In genomic region chr12:65881965-65882413, GRCh38 we compare ENCODE assay signal across 9 cellular contexts. TPM values are rescaled to one million over a fixed set of nuclear protein-coding genes. Genes with fewer than 3 reads are reported as not detected.
DNase-seq lines count a peak whose midpoint lies in the region; ATAC-seq, FAIRE-seq and TF ChIP-seq lines count a peak whose summit lies in the region.
"Had no signal": no experiment of that assay in that cellular context is flagged by ENCODE, and none has a peak within 500 bp of the region (broad histone marks: within the 10 kb centered on the region; RNA-seq: fewer than 3 reads in every experiment).

No MANE protein-coding gene starts in this region.

- H3K4me3 ChIP-seq in HCT116 (replicated peaks in 1 of 2; ENCODE audit: low read depth in 1 of 2, low read length in 2 of 2): no peak overlapping the region
- H3K4me3 ChIP-seq in body of pancreas: peak overlapping the region in 1 of 2 donors; percentile 1
- peak overlapping the region; percentile 63 to 65 for H3K4me3 ChIP-seq in kidney (ENCODE audit: low read length in 2 of 2)
- H3K4me3 ChIP-seq in skeletal muscle tissue (ENCODE audit: low read length in 3 of 3): peak overlapping the region; percentile 53 to 71 (median 66)

- no peak for TF ChIP-seq RAD21 in HCT116 (IDR thresholded peaks at IDR 0.05; ENCODE audit: low read depth)

- peak overlapping the region; percentile 81 for H3K27ac ChIP-seq in HCT116 (ENCODE audit: low read depth, low read length)
- peak overlapping the region; percentile 49 to 87 (median 73) for H3K27ac ChIP-seq in body of pancreas
- H3K27ac ChIP-seq in kidney (ENCODE audit: low read depth in 2 of 2, low read length in 2 of 2): peak overlapping the region; percentile 73 to 88
- H3K27ac ChIP-seq in skeletal muscle tissue (ENCODE audit: low read depth, low read length): peak overlapping the region; percentile 27

- RAD21 ChIA-PET in HCT116 (lab: Charles Lee; ENCODE audit: low non-redundant PET in 1 of 2, low total read pairs in 2 of 2, uncharacterized antibody in 2 of 2, unreplicated experiment in 2 of 2): no interaction called here

- 5 to 8% methylated on average over 15 of the region's 15 CpGs for WGBS in body of pancreas, 2 donors

- intact Hi-C loops in HCT116 (cut with micrococcal nuclease): no loop called here
- intact Hi-C loops in body of pancreas (cut with DNase I): no loop called here
- intact Hi-C loops in kidney (cut with DNase I): no loop called here

- ATAC-seq in HCT116: peak; percentile 9; the same call in 1 of the 2 replicates
- peak; percentile 80 for ATAC-seq in body of pancreas
- no peak for ATAC-seq in HG02870 (IDR thresholded peaks at IDR 0.05; ENCODE audit: unreplicated experiment)

- H3K9ac ChIP-seq in HCT116 (ENCODE audit: low read length): no peak overlapping the region
- H3K9ac ChIP-seq in kidney (ENCODE audit: low read length in 2 of 2): peak overlapping the region; percentile 5 to 15
- H3K9ac ChIP-seq in skeletal muscle tissue (ENCODE audit: low read depth in 1 of 3, low read length in 3 of 3): peak overlapping the region; percentile 10 to 41 (median 16)

- no peak for FAIRE-seq in kidney (lab: Jason Lieb, UNC)
- FAIRE-seq: islet of Langerhans had no signal

- H3K79me2 ChIP-seq in HCT116 (ENCODE audit: insufficient read depth, low read length): peaks cover 100% of the 10 kb centered on the region

- H3K4me1 ChIP-seq in HCT116 (ENCODE audit: control insufficient read depth in 1 of 2, insufficient read depth in 2 of 2, low read length in 2 of 2) (peaks cover 99 to 100% of the 10 kb centered on the region in 2 experiments), body of pancreas (peaks cover 34% of the 10 kb centered on the region), kidney (ENCODE audit: control insufficient read depth in 1 of 2, insufficient read depth in 1 of 2, low read depth in 1 of 2, low read length in 2 of 2) (peaks cover 4 to 7% of the 10 kb centered on the region in 2 donors), skeletal muscle tissue (ENCODE audit: control insufficient read depth in 3 of 3, insufficient read depth in 3 of 3, low read length in 3 of 3) (peaks cover 5 to 19% (median 14%) of the 10 kb centered on the region in 3 donors)

- TF ChIP-seq CTCF in HCT116 (IDR thresholded peaks at IDR 0.05 in 2 of 3, conservative IDR thresholded peaks at IDR 0.05 in 1 of 3; ENCODE audit: borderline replicate concordance in 1 of 3, insufficient read depth in 1 of 3, low read depth in 2 of 3, low read length in 2 of 3) (no peak), body of pancreas (IDR thresholded peaks at IDR 0.05) (peak in 5 of 7 experiments; percentile 13 to 44 (median 34)), kidney (IDR thresholded peaks at IDR 0.05; ENCODE audit: borderline replicate concordance, extremely low read depth, insufficient read depth) (no peak)

- peak overlapping the region; percentile 5; the same call in 1 of the 2 replicates for H3K4me2 ChIP-seq in HCT116 (ENCODE audit: low read length)

- CTCF ChIA-PET in HCT116 (lab: Charles Lee): no interaction called here

- BruUV-seq in HCT116 (replicated peaks; lab: Mats Ljungman, UMichigan): no TSS peak

- no peak for DNase-seq in HCT116 (ENCODE audit: low read depth, low spot score)
- peak; percentile 58 to 80 (median 77) for DNase-seq in body of pancreas
- DNase-seq in kidney: peak; percentile 84
- DNase-seq in OCI-M2 (lab: John Stamatoyannopoulos, UW; ENCODE audit: unreplicated experiment): no peak
- DNase-seq in NCI-H748 treated with DMSO at 0.1 percent for 48 hours (lab: John Stamatoyannopoulos, UW): no peak
- DNase-seq in NCI-H82 treated with DMSO at 0.1 percent for 48 hours (lab: John Stamatoyannopoulos, UW; ENCODE audit: unreplicated experiment): no peak

- POLR2A ChIA-PET in HCT116 (lab: Charles Lee): no interaction called here

- peaks cover 51% of the 10 kb centered on the region; the same call in 1 of the 2 replicates for H4K20me1 ChIP-seq in HCT116 (ENCODE audit: insufficient read depth)

- H3K9me3 ChIP-seq in HCT116 (ENCODE audit: control insufficient read depth in 1 of 2, insufficient read depth in 1 of 2, low read depth in 1 of 2, low read length in 2 of 2) (no peaks in the 10 kb centered on the region), body of pancreas (no peaks in the 10 kb centered on the region), kidney (ENCODE audit: control insufficient read depth in 1 of 2, low read length in 2 of 2) (no peaks in the 10 kb centered on the region), skeletal muscle tissue (ENCODE audit: control insufficient read depth in 3 of 3, low read length in 3 of 3) (no peaks in the 10 kb centered on the region)

- H3K9me2 ChIP-seq in HCT116 (ENCODE audit: insufficient read depth): no peaks in the 10 kb centered on the region

- no peak overlapping the region for H2AFZ ChIP-seq in HCT116 (ENCODE audit: low read depth, low read length, poor library complexity, severe bottlenecking)

- peaks cover 0 to 20% of the 10 kb centered on the region in 2 experiments; a peak in 1 of 4 replicates for H3K36me3 ChIP-seq in HCT116 (ENCODE audit: control insufficient read depth in 1 of 2, insufficient read depth in 2 of 2, low read length in 2 of 2)
- H3K36me3 ChIP-seq in body of pancreas (replicated peaks in 1 of 2; ENCODE audit: insufficient read depth in 1 of 2, low read depth in 2 of 2): no peaks in the 10 kb centered on the region
- H3K36me3 ChIP-seq in kidney (ENCODE audit: control insufficient read depth in 1 of 2, insufficient read depth in 2 of 2, low read length in 2 of 2): no peaks in the 10 kb centered on the region
- H3K36me3 ChIP-seq in skeletal muscle tissue (ENCODE audit: control insufficient read depth in 3 of 3, insufficient read depth in 3 of 3, low read length in 3 of 3): no peaks in the 10 kb centered on the region

- no peak for TF ChIP-seq POLR2A in HCT116 (IDR thresholded peaks at IDR 0.05; ENCODE audit: borderline replicate concordance, extremely low read depth, insufficient read depth, insufficient read length)
- TF ChIP-seq POLR2A in body of pancreas (IDR thresholded peaks at IDR 0.05): peak in 2 of 3 donors; percentile 47 to 49

- no peaks in the 10 kb centered on the region for H3K27me3 ChIP-seq in HCT116 (ENCODE audit: insufficient read depth, low read length)
- no peaks in the 10 kb centered on the region for H3K27me3 ChIP-seq in body of pancreas
- peaks cover 0 to 2% (median 0%) of the 10 kb centered on the region in 3 donors for H3K27me3 ChIP-seq in skeletal muscle tissue (ENCODE audit: control insufficient read depth in 3 of 3, insufficient read depth in 3 of 3, low read length in 3 of 3)

TF ChIP-seq in HCT116, 20 proteins besides CTCF, POLR2A, EP300 and RAD21:
- TF ChIP-seq TCF7L2 (IDR thresholded peaks at IDR 0.05; ENCODE audit: borderline replicate concordance, extremely low read depth, insufficient read depth, insufficient read length) (no peak), POLR2AphosphoS5 (IDR thresholded peaks at IDR 0.05; ENCODE audit: low read depth, low read length) (no peak), JUND (IDR thresholded peaks at IDR 0.05) (no peak), EZH2phosphoT487 (IDR thresholded peaks at IDR 0.05; ENCODE audit: borderline replicate concordance) (no peak), SP1 (IDR thresholded peaks at IDR 0.05; ENCODE audit: low read depth) (no peak), EGR1 (IDR thresholded peaks at IDR 0.05; ENCODE audit: low read depth) (no peak), SRF (IDR thresholded peaks at IDR 0.05; ENCODE audit: low read depth) (no peak), ELF1 (IDR thresholded peaks at IDR 0.05; ENCODE audit: borderline replicate concordance, low read depth) (no peak), FOSL1 (IDR thresholded peaks at IDR 0.05; ENCODE audit: low read depth) (no peak), REST (IDR thresholded peaks at IDR 0.05; ENCODE audit: low read depth) (no peak), CBX3 (IDR thresholded peaks at IDR 0.05; ENCODE audit: low read depth) (no peak), MAX (IDR thresholded peaks at IDR 0.05) (no peak), EZH2 (IDR thresholded peaks at IDR 0.05) (no peak)

RNA-seq across cellular contexts. Expression of gene HMGA2, which starts 57.7 kb away (rescaled TPM):
- 215 TPM for total RNA-seq in HCT116 (2021; ENCODE audit: unreplicated experiment)
- 53.9 and 72.1 TPM in 2 replicates for polyA plus RNA-seq in HCT116 (2012)
- 1 to 10 TPM; 1.6 to 8.6 TPM for total RNA-seq in body of pancreas
- total RNA-seq in kidney: 0.98 TPM
- 0.11 TPM for polyA plus RNA-seq in kidney (ENCODE audit: insufficient read depth, low read depth, low replicate concordance)
- total RNA-seq in skeletal muscle tissue: 2.1 TPM

Comparison
In these comparisons a context has a peak if more than half of its experiments do, and no peak if none do; other contexts are left out.
1. DNase-seq: peak in body of pancreas (4 of 4) and kidney (single experiment); none in HCT116 (single experiment), OCI-M2 (single experiment), NCI-H748 treated with DMSO at 0.1 percent for 48 hours (single experiment) and NCI-H82 treated with DMSO at 0.1 percent for 48 hours (single experiment).
2. H3K27ac ChIP-seq: peak in every context shown above with its lines; median percentile 81 in HCT116; 80 in kidney; 73 in body of pancreas; 27 in skeletal muscle tissue.
3. H3K4me3 ChIP-seq: peak in kidney (2 of 2) and skeletal muscle tissue (3 of 3); none in HCT116 (0 of 2).
4. CTCF ChIP-seq: peak in body of pancreas (5 of 7); none in HCT116 (0 of 3) and kidney (single experiment).
5. RNA of gene HMGA2, which starts 57.7 kb away (total RNA-seq): 215 TPM in HCT116 (single experiment); 1.6 to 8.6 TPM in body of pancreas, 2.1 TPM in skeletal muscle tissue (single experiment) and 0.98 TPM in kidney (single experiment); every median in the first group is over 10 times any median in the second.